29 cellular contexts compared by ENCODE assay signal in the genomic region with DNA sequence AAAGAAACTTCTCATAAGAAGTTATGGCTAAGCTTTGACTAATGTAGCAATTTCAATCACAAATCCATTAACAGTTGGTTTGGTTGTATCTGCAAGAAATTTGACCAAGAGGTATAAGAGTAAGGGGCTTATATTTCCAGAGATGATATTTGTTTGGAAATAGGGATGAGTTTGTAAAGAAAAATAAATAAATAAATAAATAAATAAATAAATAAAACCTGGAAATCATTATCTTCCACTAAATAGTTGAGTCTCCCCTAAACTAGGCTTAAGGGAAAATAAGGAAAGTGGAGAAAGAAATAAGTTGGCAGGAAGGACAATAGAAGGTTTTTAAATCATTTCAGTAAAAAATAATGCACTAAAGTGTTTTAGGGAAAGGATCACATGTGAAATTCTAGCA.
"Had no signal": no experiment of that assay in that cellular context is flagged by ENCODE, and none has a peak within 500 bp of the region (broad histone marks: within the 10 kb centered on the region; RNA-seq: fewer than 3 reads in every experiment).

No MANE protein-coding gene starts in this region.

- H3K4me1 Mint-ChIP-seq: stimulated activated effector memory CD8-positive, alpha-beta T cell treated with anti-CD3 and anti-CD28 coated beads, Interleukin-12 subunit alpha, Interleukin-12 subunit beta, amount 100 ng/mL, for 72 hours; stimulated activated memory B cell treated with anti-CD40 and anti-IgM and Interleukin-4, amounts not matched to agents 10 μg/mL and 1 μg/mL and 100 μg/mL, for 72 hours; stimulated activated naive B cell treated with anti-CD40 and anti-IgM and Interleukin-4, amounts not matched to agents 10 μg/mL and 1 μg/mL and 100 μg/mL, for 72 hours; stimulated activated naive CD8-positive, alpha-beta T cell treated with anti-CD3 and anti-CD28 coated beads, Interleukin-15, amount 100 ng/mL, for 72 hours had no signal

- H3K9me3 Mint-ChIP-seq: stimulated activated effector memory CD8-positive, alpha-beta T cell treated with anti-CD3 and anti-CD28 coated beads, Interleukin-12 subunit alpha, Interleukin-12 subunit beta, amount 100 ng/mL, for 72 hours; stimulated activated memory B cell treated with anti-CD40 and anti-IgM and Interleukin-4, amounts not matched to agents 10 μg/mL and 1 μg/mL and 100 μg/mL, for 72 hours; stimulated activated naive B cell treated with anti-CD40 and anti-IgM and Interleukin-4, amounts not matched to agents 10 μg/mL and 1 μg/mL and 100 μg/mL, for 72 hours; stimulated activated naive CD8-positive, alpha-beta T cell treated with anti-CD3 and anti-CD28 coated beads, Interleukin-15, amount 100 ng/mL, for 72 hours; stimulated activated naive CD8-positive, alpha-beta T cell treated with anti-CD3 and anti-CD28 coated beads, Interleukin-15, Interleukin-2, amounts not matched to agents 100 ng/mL and 50 ng/mL, for 24 hours; type B pancreatic cell had no signal

- H3K4me1 ChIP-seq: suprapubic skin, testis, thyroid gland, upper lobe of left lung, upper lobe of right lung, uterus, vagina had no signal

- DNase-seq: stimulated activated CD4-positive, alpha-beta T cell treated with anti-CD3 and anti-CD28 coated beads, Interleukin-2, amount 100 ng/mL, for 48 hours; stimulated activated CD4-positive, alpha-beta T cell treated with anti-CD3 and anti-CD28 coated beads, Interleukin-4, amount 100 ng/mL, for 1 hour; stimulated activated CD4-positive, alpha-beta T cell treated with anti-CD3 and anti-CD28 coated beads, Interleukin-4, amount 100 ng/mL, for 24 hours; stimulated activated CD4-positive, alpha-beta T cell treated with anti-CD3 and anti-CD28 coated beads, Interleukin-4, amount 100 ng/mL, for 4 hours; stimulated activated CD8-positive, alpha-beta memory T cell treated with anti-CD3 and anti-CD28 coated beads, Interleukin-4, amount 100 ng/mL, for 48 hours; stimulated activated naive B cell treated with anti-CD40 and anti-IgM and Interleukin-4, amounts not matched to agents 10 μg/mL and 1 μg/mL and 100 μg/mL, for 72 hours; stimulated activated naive CD4-positive, alpha-beta T cell; stimulated activated naive CD4-positive, alpha-beta T cell treated with Interleukin-2 at 50 U/mL for 16 hours; stimulated activated naive CD8-positive, alpha-beta T cell treated with anti-CD3 and anti-CD28 coated beads, Interleukin-15, amount 100 ng/mL, for 72 hours; stimulated activated naive CD8-positive, alpha-beta T cell treated with anti-CD3 and anti-CD28 coated beads, Interleukin-15, Interleukin-2, amounts not matched to agents 100 U/mL and 50 U/mL, for 24 hours; stomach; substantia nigra; testis; thyroid gland; tibial artery; transverse colon; trophoblast cell; upper lobe of left lung; upper lobe of right lung; uterus had no signal

- H3K9me3 ChIP-seq: stomach, suprapubic skin, testis, thoracic aorta, thyroid gland, tibial artery, tibial nerve, transverse colon, upper lobe of left lung, upper lobe of right lung, uterus, vagina had no signal

- H3K36me3 Mint-ChIP-seq: stimulated activated effector memory CD8-positive, alpha-beta T cell treated with anti-CD3 and anti-CD28 coated beads, Interleukin-12 subunit alpha, Interleukin-12 subunit beta, amount 100 ng/mL, for 72 hours; stimulated activated memory B cell treated with anti-CD40 and anti-IgM and Interleukin-4, amounts not matched to agents 10 μg/mL and 1 μg/mL and 100 μg/mL, for 72 hours; stimulated activated naive B cell treated with anti-CD40 and anti-IgM and Interleukin-4, amounts not matched to agents 10 μg/mL and 1 μg/mL and 100 μg/mL, for 72 hours; type B pancreatic cell had no signal

- H3K27ac ChIP-seq: stomach, suprapubic skin, testis, thoracic aorta, thyroid gland, tibial artery, tibial nerve, transverse colon, upper lobe of left lung, upper lobe of right lung, uterus, vagina had no signal

- H3K4me3 Mint-ChIP-seq: stimulated activated effector memory CD8-positive, alpha-beta T cell treated with anti-CD3 and anti-CD28 coated beads, Interleukin-12 subunit alpha, Interleukin-12 subunit beta, amount 100 ng/mL, for 72 hours; stimulated activated memory B cell treated with anti-CD40 and anti-IgM and Interleukin-4, amounts not matched to agents 10 μg/mL and 1 μg/mL and 100 μg/mL, for 72 hours; stimulated activated naive B cell treated with anti-CD40 and anti-IgM and Interleukin-4, amounts not matched to agents 10 μg/mL and 1 μg/mL and 100 μg/mL, for 72 hours; stimulated activated naive CD8-positive, alpha-beta T cell treated with anti-CD3 and anti-CD28 coated beads, Interleukin-15, amount 100 ng/mL, for 72 hours; stimulated activated naive CD8-positive, alpha-beta T cell treated with anti-CD3 and anti-CD28 coated beads, Interleukin-15, Interleukin-2, amounts not matched to agents 100 ng/mL and 50 ng/mL, for 24 hours; type B pancreatic cell had no signal

- H3K27ac Mint-ChIP-seq: stimulated activated effector memory CD8-positive, alpha-beta T cell treated with anti-CD3 and anti-CD28 coated beads, Interleukin-12 subunit alpha, Interleukin-12 subunit beta, amount 100 ng/mL, for 72 hours; stimulated activated memory B cell treated with anti-CD40 and anti-IgM and Interleukin-4, amounts not matched to agents 10 μg/mL and 1 μg/mL and 100 μg/mL, for 72 hours; stimulated activated naive B cell treated with anti-CD40 and anti-IgM and Interleukin-4, amounts not matched to agents 10 μg/mL and 1 μg/mL and 100 μg/mL, for 72 hours; stimulated activated naive CD8-positive, alpha-beta T cell treated with anti-CD3 and anti-CD28 coated beads, Interleukin-15, amount 100 ng/mL, for 72 hours; stimulated activated naive CD8-positive, alpha-beta T cell treated with anti-CD3 and anti-CD28 coated beads, Interleukin-15, Interleukin-2, amounts not matched to agents 100 ng/mL and 50 ng/mL, for 24 hours; type B pancreatic cell had no signal

- H3K27me3 Mint-ChIP-seq: stimulated activated memory B cell treated with anti-CD40 and anti-IgM and Interleukin-4, amounts not matched to agents 10 μg/mL and 1 μg/mL and 100 μg/mL, for 72 hours; stimulated activated naive B cell treated with anti-CD40 and anti-IgM and Interleukin-4, amounts not matched to agents 10 μg/mL and 1 μg/mL and 100 μg/mL, for 72 hours; stimulated activated naive CD8-positive, alpha-beta T cell treated with anti-CD3 and anti-CD28 coated beads, Interleukin-15, amount 100 ng/mL, for 72 hours; stimulated activated naive CD8-positive, alpha-beta T cell treated with anti-CD3 and anti-CD28 coated beads, Interleukin-15, Interleukin-2, amounts not matched to agents 100 ng/mL and 50 ng/mL, for 24 hours; type B pancreatic cell had no signal

- H3K27me3 ChIP-seq: stomach, suprapubic skin, testis, thyroid gland, tibial artery, tibial nerve, transverse colon, upper lobe of left lung, upper lobe of right lung, uterus, vagina had no signal

- H3K4me3 ChIP-seq: stomach, suprapubic skin, testis, thoracic aorta, thyroid gland, tibial artery, tibial nerve, transverse colon, upper lobe of left lung, upper lobe of right lung, uterus, vagina had no signal

- FAIRE-seq: urothelium cell line had no signal

- ATAC-seq: stimulated activated effector memory CD8-positive, alpha-beta T cell treated with anti-CD3 and anti-CD28 coated beads, Interleukin-12 subunit alpha, Interleukin-12 subunit beta, amount 100 ng/mL, for 72 hours; stimulated activated memory B cell treated with anti-CD40 and anti-IgM and Interleukin-4, amounts not matched to agents 10 μg/mL and 1 μg/mL and 100 μg/mL, for 72 hours; stimulated activated naive B cell treated with anti-CD40 and anti-IgM and Interleukin-4, amounts not matched to agents 10 μg/mL and 1 μg/mL and 100 μg/mL, for 72 hours; stimulated activated naive CD8-positive, alpha-beta T cell treated with anti-CD3 and anti-CD28 coated beads, Interleukin-15, amount 100 ng/mL, for 72 hours; stimulated activated naive CD8-positive, alpha-beta T cell treated with anti-CD3 and anti-CD28 coated beads, Interleukin-15, Interleukin-2, amounts not matched to agents 100 U/mL and 50 U/mL, for 24 hours; upper lobe of right lung had no signal

- H3K36me3 ChIP-seq: stomach, suprapubic skin, thoracic aorta, thyroid gland, tibial artery, tibial nerve, transverse colon, upper lobe of left lung, upper lobe of right lung, uterus, vagina had no signal
